Comparison of ENCODE assay signal across 1 cellular context in the genomic region with DNA sequence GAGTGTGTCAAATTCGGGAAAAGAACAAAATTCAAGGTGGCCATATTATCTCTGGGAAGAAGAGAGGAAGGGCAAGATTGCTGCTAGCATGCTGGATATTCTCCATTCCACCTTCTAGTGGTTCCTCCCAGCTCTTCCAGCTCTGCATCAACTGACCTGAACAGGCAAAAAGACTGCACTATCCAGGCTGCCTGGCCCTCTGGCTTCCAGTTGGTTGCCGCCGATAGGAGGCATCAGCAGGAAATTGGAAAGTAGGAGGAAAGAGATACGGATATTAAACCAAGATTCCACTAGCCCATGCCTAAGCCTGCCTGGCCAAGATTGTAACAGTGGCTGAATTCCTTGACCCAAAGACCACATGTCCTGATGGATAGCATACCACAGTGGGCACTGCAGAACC.
TF ChIP-seq lines count a peak whose summit lies in the region.

No MANE protein-coding gene starts in this region.

TF ChIP-seq in K562, 482 proteins besides CTCF, POLR2A, EP300 and RAD21:
- TF ChIP-seq JUND (IDR thresholded peaks at IDR 0.05; ENCODE audit: borderline replicate concordance, low read depth, low read length) (no peak), JUND (tag; IDR thresholded peaks at IDR 0.05; ENCODE audit: borderline replicate concordance, low read depth, low read length) (no peak), ZNF518B (CRISPR knock-in tag; IDR thresholded peaks at IDR 0.05) (no peak), TFE3 (CRISPR knock-in tag; IDR thresholded peaks at IDR 0.05) (no peak), MEF2A (IDR thresholded peaks at IDR 0.05; ENCODE audit: control insufficient read depth, low read depth, low read length) (no peak), IRF1 (CRISPR knock-in tag; IDR thresholded peaks at IDR 0.05; ENCODE audit: borderline replicate concordance) (no peak), NR3C1 (CRISPR knock-in tag; IDR thresholded peaks at IDR 0.05) (no peak), U2AF1 (optimal IDR thresholded peaks at IDR 0.05; ENCODE audit: low read depth, low read length) (no peak)
- TF ChIP-seq, protein P1, sequence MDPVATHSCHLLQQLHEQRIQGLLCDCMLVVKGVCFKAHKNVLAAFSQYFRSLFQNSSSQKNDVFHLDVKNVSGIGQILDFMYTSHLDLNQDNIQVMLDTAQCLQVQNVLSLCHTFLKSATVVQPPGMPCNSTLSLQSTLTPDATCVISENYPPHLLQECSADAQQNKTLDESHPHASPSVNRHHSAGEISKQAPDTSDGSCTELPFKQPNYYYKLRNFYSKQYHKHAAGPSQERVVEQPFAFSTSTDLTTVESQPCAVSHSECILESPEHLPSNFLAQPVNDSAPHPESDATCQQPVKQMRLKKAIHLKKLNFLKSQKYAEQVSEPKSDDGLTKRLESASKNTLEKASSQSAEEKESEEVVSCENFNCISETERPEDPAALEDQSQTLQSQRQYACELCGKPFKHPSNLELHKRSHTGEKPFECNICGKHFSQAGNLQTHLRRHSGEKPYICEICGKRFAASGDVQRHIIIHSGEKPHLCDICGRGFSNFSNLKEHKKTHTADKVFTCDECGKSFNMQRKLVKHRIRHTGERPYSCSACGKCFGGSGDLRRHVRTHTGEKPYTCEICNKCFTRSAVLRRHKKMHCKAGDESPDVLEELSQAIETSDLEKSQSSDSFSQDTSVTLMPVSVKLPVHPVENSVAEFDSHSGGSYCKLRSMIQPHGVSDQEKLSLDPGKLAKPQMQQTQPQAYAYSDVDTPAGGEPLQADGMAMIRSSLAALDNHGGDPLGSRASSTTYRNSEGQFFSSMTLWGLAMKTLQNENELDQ (CRISPR knock-in tag; IDR thresholded peaks at IDR 0.05; ENCODE audit: borderline replicate concordance) = no peak
- TF ChIP-seq, protein P2, sequence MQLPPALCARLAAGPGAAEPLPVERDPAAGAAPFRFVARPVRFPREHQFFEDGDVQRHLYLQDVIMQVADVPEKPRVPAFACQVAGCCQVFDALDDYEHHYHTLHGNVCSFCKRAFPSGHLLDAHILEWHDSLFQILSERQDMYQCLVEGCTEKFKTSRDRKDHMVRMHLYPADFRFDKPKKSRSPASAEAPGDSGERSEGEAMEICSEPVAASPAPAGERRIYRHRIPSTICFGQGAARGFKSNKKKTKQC (CRISPR knock-in tag; IDR thresholded peaks at IDR 0.05) = no peak
- TF ChIP-seq, protein P3, sequence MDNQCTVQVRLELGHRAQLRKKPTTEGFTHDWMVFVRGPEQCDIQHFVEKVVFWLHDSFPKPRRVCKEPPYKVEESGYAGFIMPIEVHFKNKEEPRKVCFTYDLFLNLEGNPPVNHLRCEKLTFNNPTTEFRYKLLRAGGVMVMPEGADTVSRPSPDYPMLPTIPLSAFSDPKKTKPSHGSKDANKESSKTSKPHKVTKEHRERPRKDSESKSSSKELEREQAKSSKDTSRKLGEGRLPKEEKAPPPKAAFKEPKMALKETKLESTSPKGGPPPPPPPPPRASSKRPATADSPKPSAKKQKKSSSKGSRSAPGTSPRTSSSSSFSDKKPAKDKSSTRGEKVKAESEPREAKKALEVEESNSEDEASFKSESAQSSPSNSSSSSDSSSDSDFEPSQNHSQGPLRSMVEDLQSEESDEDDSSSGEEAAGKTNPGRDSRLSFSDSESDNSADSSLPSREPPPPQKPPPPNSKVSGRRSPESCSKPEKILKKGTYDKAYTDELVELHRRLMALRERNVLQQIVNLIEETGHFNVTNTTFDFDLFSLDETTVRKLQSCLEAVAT (IDR thresholded peaks at IDR 0.05) = no peak
